In the genomic region with DNA sequence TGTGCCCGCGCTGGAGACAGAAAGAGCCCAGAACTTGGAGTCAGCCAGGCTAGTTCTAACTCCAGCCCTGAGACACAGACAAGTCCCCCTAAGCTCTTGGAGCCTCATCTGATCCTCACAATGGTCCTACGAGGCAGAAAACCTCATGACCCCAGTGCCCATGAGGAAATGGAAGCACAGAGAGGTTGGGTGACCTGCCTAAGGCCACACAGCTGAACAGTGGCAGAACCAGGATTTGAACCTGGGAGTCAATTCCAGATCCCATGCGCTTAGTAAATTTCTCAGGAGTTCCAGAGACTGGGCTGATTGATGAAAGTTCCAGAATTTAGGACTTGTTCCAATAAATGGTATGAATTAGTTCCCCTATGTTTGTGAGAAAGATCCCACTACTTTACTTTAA, we compare ENCODE assay signal across 25 cellular contexts. TPM values are rescaled to one million over a fixed set of nuclear protein-coding genes. Genes with fewer than 3 reads are reported as not detected.
DNase-seq lines count a peak whose midpoint lies in the region; ATAC-seq and TF ChIP-seq lines count a peak whose summit lies in the region.
"Had no signal": no experiment of that assay in that cellular context is flagged by ENCODE, and none has a peak within 500 bp of the region (broad histone marks: within the 10 kb centered on the region; RNA-seq: fewer than 3 reads in every experiment).

No MANE protein-coding gene starts in this region.

- CTCF ChIA-PET in OCI-LY7 (lab: Charles Lee; ENCODE audit: unreplicated experiment), result no interaction called here

- no peaks in the 10 kb centered on the region for H4K20me1 ChIP-seq in OCI-LY7 (ENCODE audit: insufficient read depth, low read length)

- H3K9ac ChIP-seq in colonic mucosa (ENCODE audit: low read depth in 2 of 2, low read length in 2 of 2), result no peak overlapping the region
- H3K9ac ChIP-seq: neural progenitor cell had no signal

- TF ChIP-seq POLR2A in upper lobe of left lung (IDR thresholded peaks at IDR 0.05), result no peak

- H3K36me3 ChIP-seq in OCI-LY7 (ENCODE audit: insufficient read depth, low read length) (peaks cover under 1% of the 10 kb centered on the region), upper lobe of left lung (no peaks in the 10 kb centered on the region), colonic mucosa (no peaks in the 10 kb centered on the region)
- H3K36me3 ChIP-seq: HAP-1, neural progenitor cell, sigmoid colon, transverse colon had no signal

- POLR2A ChIA-PET in OCI-LY7 (lab: Charles Lee), result no interaction called here

- no peak for TF ChIP-seq EP300 in upper lobe of left lung (IDR thresholded peaks at IDR 0.05)

- WGBS in upper lobe of left lung, 2 donors, result 76 to 86% methylated on average over 4 of the region's 4 CpGs

- intact Hi-C loops in OCI-LY7 (cut with micrococcal nuclease; ENCODE audit: unreplicated experiment), result no loop called here
- intact Hi-C loops in colonic mucosa (cut with DNase I), result no loop called here

- H3K27ac Mint-ChIP-seq in activated naive CD8-positive, alpha-beta T cell, result peak overlapping the region; percentile 28
- no peak overlapping the region for H3K27ac Mint-ChIP-seq in activated naive CD8-positive, alpha-beta T cell treated with anti-CD3 and anti-CD28 coated beads for 36 hours
- H3K27ac Mint-ChIP-seq in immature natural killer cell, result peak overlapping the region in 4 of 6 donors; percentile 35 to 69 (median 60)
- H3K27ac Mint-ChIP-seq: activated CD8-positive, alpha-beta T cell treated with anti-CD3 and anti-CD28 coated beads for 36 hours; progenitor cell of endocrine pancreas; WTC11 had no signal

- H3K4me1 ChIP-seq in OCI-LY7 (ENCODE audit: insufficient read depth, low read length, poor library complexity, severe bottlenecking), result peaks cover 93% of the 10 kb centered on the region
- peaks cover 13 to 42% (median 27%) of the 10 kb centered on the region in 4 donors for H3K4me1 ChIP-seq in upper lobe of left lung
- no peaks in the 10 kb centered on the region for H3K4me1 ChIP-seq in colonic mucosa
- H3K4me1 ChIP-seq: HAP-1, neural progenitor cell had no signal

- no peaks in the 10 kb centered on the region for H3K27me3 Mint-ChIP-seq in activated naive CD8-positive, alpha-beta T cell
- no peaks in the 10 kb centered on the region for H3K27me3 Mint-ChIP-seq in activated naive CD8-positive, alpha-beta T cell treated with anti-CD3 and anti-CD28 coated beads for 36 hours
- H3K27me3 Mint-ChIP-seq in immature natural killer cell (ENCODE audit: low read depth in 3 of 3), result peaks cover 2 to 13% (median 12%) of the 10 kb centered on the region in 3 donors
- H3K27me3 Mint-ChIP-seq: activated CD8-positive, alpha-beta T cell treated with anti-CD3 and anti-CD28 coated beads for 36 hours had no signal

- no peak overlapping the region for H3K4me3 Mint-ChIP-seq in activated naive CD8-positive, alpha-beta T cell
- no peak overlapping the region for H3K4me3 Mint-ChIP-seq in activated naive CD8-positive, alpha-beta T cell treated with anti-CD3 and anti-CD28 coated beads for 36 hours
- no peak overlapping the region for H3K4me3 Mint-ChIP-seq in immature natural killer cell
- H3K4me3 Mint-ChIP-seq: activated CD8-positive, alpha-beta T cell treated with anti-CD3 and anti-CD28 coated beads for 36 hours; neural progenitor cell; WTC11 had no signal

- 0 out of 2 replicates have a peak overlapping the region, but pooled peaks have one; percentile 48 for H3K4me2 ChIP-seq in OCI-LY7 (ENCODE audit: low read length)
- H3K4me2 ChIP-seq: neural progenitor cell had no signal

- no peaks in the 10 kb centered on the region for H3K9me3 Mint-ChIP-seq in activated naive CD8-positive, alpha-beta T cell (ENCODE audit: low read depth)
- H3K9me3 Mint-ChIP-seq in activated naive CD8-positive, alpha-beta T cell treated with anti-CD3 and anti-CD28 coated beads for 36 hours, result no peaks in the 10 kb centered on the region
- no peaks in the 10 kb centered on the region for H3K9me3 Mint-ChIP-seq in immature natural killer cell
- H3K9me3 Mint-ChIP-seq: activated CD8-positive, alpha-beta T cell treated with anti-CD3 and anti-CD28 coated beads for 36 hours; neural progenitor cell had no signal

- H3K27ac ChIP-seq in OCI-LY7 (ENCODE audit: low read depth, low read length, poor library complexity, severe bottlenecking), result peak overlapping the region; percentile 99
- H3K27ac ChIP-seq in upper lobe of left lung, result peak overlapping the region; percentile 74 to 85 (median 83)
- no peak overlapping the region for H3K27ac ChIP-seq in colonic mucosa
- H3K27ac ChIP-seq: neural progenitor cell, sigmoid colon had no signal

- BruUV-seq in OCI-LY7 (replicated peaks; lab: Mats Ljungman, UMichigan), result no TSS peak

- H3K9me2 ChIP-seq in OCI-LY7 (ENCODE audit: insufficient read depth, low read length), result no peaks in the 10 kb centered on the region

- DNase-seq in activated naive CD8-positive, alpha-beta T cell treated with anti-CD3 and anti-CD28 coated beads for 36 hours, result no peak
- DNase-seq in OCI-LY7 (ENCODE audit: low spot score), result no peak
- DNase-seq in immature natural killer cell, result no peak
- no peak for DNase-seq in upper lobe of left lung
- no peak for DNase-seq in colonic mucosa
- no peak for DNase-seq in NCI-H345 treated with DMSO at 0.1 percent for 48 hours (lab: John Stamatoyannopoulos, UW; ENCODE audit: unreplicated experiment)
- no peak for DNase-seq in nucleus accumbens (lab: John Stamatoyannopoulos, UW)
- DNase-seq: activated CD8-positive, alpha-beta T cell treated with anti-CD3 and anti-CD28 coated beads for 36 hours; activated gamma-delta T cell; amniotic stem cell; islet precursor cell; left ventricle myocardium superior; NCI-H1105; NCI-H2029; NCI-H2227 treated with DMSO at 0.1 percent for 48 hours; NCI-H774; Right ventricle myocardium superior; sigmoid colon; stimulated activated CD8-positive, alpha-beta memory T cell treated with anti-CD3 and anti-CD28 coated beads, Interleukin-4, amount 100 ng/mL, for 48 hours; transverse colon had no signal

- H3K4me3 ChIP-seq in OCI-LY7 (ENCODE audit: low read depth, low read length, poor library complexity, severe bottlenecking) (no peak overlapping the region), upper lobe of left lung (no peak overlapping the region), colonic mucosa (no peak overlapping the region)
- H3K4me3 ChIP-seq: HAP-1, neural progenitor cell, sigmoid colon, transverse colon had no signal

- H3K79me2 ChIP-seq in OCI-LY7 (ENCODE audit: insufficient read depth, low read depth, low read length), result no peaks in the 10 kb centered on the region

- ATAC-seq in upper lobe of left lung (ENCODE audit: low FRiP score in 2 of 2), result no peak
- ATAC-seq: activated CD8-positive, alpha-beta T cell treated with anti-CD3 and anti-CD28 coated beads for 36 hours; left ventricle myocardium superior; WTC11 had no signal

- H3K9me3 ChIP-seq in OCI-LY7 (ENCODE audit: low read length), result peaks cover 1% of the 10 kb centered on the region
- no peaks in the 10 kb centered on the region for H3K9me3 ChIP-seq in upper lobe of left lung
- H3K9me3 ChIP-seq in colonic mucosa, result no peaks in the 10 kb centered on the region
- H3K9me3 ChIP-seq: HAP-1, sigmoid colon, transverse colon had no signal

- no peak for TF ChIP-seq CTCF in OCI-LY7 (conservative IDR thresholded peaks at IDR 0.05; ENCODE audit: low read length)
- TF ChIP-seq CTCF in upper lobe of left lung (IDR thresholded peaks at IDR 0.05), result no peak
- no peak for TF ChIP-seq CTCF in colonic mucosa (IDR thresholded peaks at IDR 0.05)

- H3K27me3 ChIP-seq in upper lobe of left lung (no peaks in the 10 kb centered on the region), colonic mucosa (no peaks in the 10 kb centered on the region)
- H3K27me3 ChIP-seq: neural progenitor cell, sigmoid colon, transverse colon had no signal

- no peak overlapping the region; the same call in 1 of the 2 replicates for H2AFZ ChIP-seq in OCI-LY7 (ENCODE audit: low read length)
- H2AFZ ChIP-seq: neural progenitor cell had no signal

- peaks cover 57% of the 10 kb centered on the region for H3K4me1 Mint-ChIP-seq in activated naive CD8-positive, alpha-beta T cell (ENCODE audit: low read depth)
- H3K4me1 Mint-ChIP-seq in activated naive CD8-positive, alpha-beta T cell treated with anti-CD3 and anti-CD28 coated beads for 36 hours, result peaks cover 52% of the 10 kb centered on the region
- peaks cover 50 to 57% of the 10 kb centered on the region in 2 donors for H3K4me1 Mint-ChIP-seq in immature natural killer cell

- no peaks in the 10 kb centered on the region for H3K36me3 Mint-ChIP-seq in activated naive CD8-positive, alpha-beta T cell
- H3K36me3 Mint-ChIP-seq in activated naive CD8-positive, alpha-beta T cell treated with anti-CD3 and anti-CD28 coated beads for 36 hours, result peaks cover 5% of the 10 kb centered on the region
- H3K36me3 Mint-ChIP-seq in immature natural killer cell, result no peaks in the 10 kb centered on the region
- H3K36me3 Mint-ChIP-seq: neural progenitor cell, WTC11 had no signal

RNA-seq across cellular contexts. Expression of a gene that starts 39.0 kb away (rescaled TPM):
- total RNA-seq in activated naive CD8-positive, alpha-beta T cell treated with anti-CD3 and anti-CD28 coated beads for 36 hours, result 100 to 1,000 TPM; 127 to 130 TPM
- total RNA-seq in OCI-LY7 (2014; rRNA removed; shearing (Covaris generic)), result 12.2 and 18.4 TPM in 2 replicates
- 34.2 and 43.2 TPM in 2 replicates for total RNA-seq in OCI-LY7 (2022)
- polyA plus RNA-seq in immature natural killer cell, result 1,000 to 10,000 TPM; 1,031 to 1,827 (median 1,086) TPM
- 100 to 1,000 TPM in 4 of 6 donors, 10 to 100 TPM in 2; 65.8 to 281 (median 113) TPM for total RNA-seq in upper lobe of left lung
- 100 to 1,000 TPM; 144 to 211 TPM for total RNA-seq in colonic mucosa

RNA-seq across cellular contexts. Expression of a gene that starts 42.5 kb away (rescaled TPM):
- total RNA-seq in activated naive CD8-positive, alpha-beta T cell treated with anti-CD3 and anti-CD28 coated beads for 36 hours, result 10 to 100 TPM; 10.3 to 11.2 TPM
- 28.3 and 31.8 TPM in 2 replicates for total RNA-seq in OCI-LY7 (2014; rRNA removed; shearing (Covaris generic))
- 27.8 and 31.6 TPM in 2 replicates for total RNA-seq in OCI-LY7 (2022)
- 10 to 100 TPM in 1 of 3 donors, 1 to 10 TPM in 2; 2.4 to 11.1 (median 4.9) TPM for polyA plus RNA-seq in immature natural killer cell
- total RNA-seq in upper lobe of left lung, result 10 to 100 TPM; 14.7 to 29.8 (median 26.1) TPM
- 1 to 10 TPM; 2.4 to 5.6 TPM for total RNA-seq in colonic mucosa
